2 cellular contexts compared by ENCODE assay signal in genomic region chr15:74072132-74072531, GRCh38. TPM values are rescaled to one million over a fixed set of nuclear protein-coding genes. Genes with fewer than 3 reads are reported as not detected.
"Had no signal": no experiment of that assay in that cellular context is flagged by ENCODE, and none has a peak within 500 bp of the region (broad histone marks: within the 10 kb centered on the region; RNA-seq: fewer than 3 reads in every experiment).

No MANE protein-coding gene starts in this region.

RNA-seq across cellular contexts. Expression of gene GOLGA6A, which starts 10.2 kb away (rescaled TPM):
- total RNA-seq: G401, GM12878 had no signal

RNA-seq across cellular contexts. Expression of gene ISLR2, which starts 58.3 kb away (rescaled TPM):
- total RNA-seq: G401 had no signal
